ENCODE assay signal across 8 cellular contexts in the genomic region with DNA sequence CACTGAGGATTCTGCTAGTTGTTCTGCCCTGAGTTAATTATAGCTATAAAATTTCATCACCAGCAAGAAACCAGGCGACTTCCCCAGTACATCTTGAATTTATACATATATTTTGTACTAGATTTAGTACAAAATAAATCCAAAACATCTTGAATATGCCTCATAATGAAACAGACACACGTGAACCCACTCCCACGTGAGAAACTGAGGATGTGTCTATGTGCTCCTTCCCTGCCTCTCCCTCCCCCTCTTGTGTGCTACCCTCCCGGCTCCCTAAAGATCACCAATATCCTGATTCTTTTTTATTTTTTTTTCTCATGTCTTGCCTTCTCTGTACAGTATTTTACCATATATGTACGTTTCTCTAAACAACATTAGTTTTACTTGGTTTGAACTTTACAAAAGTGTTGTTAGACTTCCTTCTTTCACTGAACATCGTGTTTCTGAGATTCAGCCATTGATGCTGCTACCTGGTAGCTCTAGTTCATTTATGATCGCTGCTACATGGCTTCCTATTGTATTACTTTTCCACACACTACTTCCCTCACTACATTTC. TPM values are rescaled to one million over a fixed set of nuclear protein-coding genes. Genes with fewer than 3 reads are reported as not detected.
DNase-seq lines count a peak whose midpoint lies in the region; ATAC-seq and TF ChIP-seq lines count a peak whose summit lies in the region.

No MANE protein-coding gene starts in this region.

- no peak for ATAC-seq in HG03571 (IDR thresholded peaks at IDR 0.05; ENCODE audit: unreplicated experiment)

- H2AFZ ChIP-seq in OCI-LY1 (ENCODE audit: low read length) (peak overlapping the region; percentile 85), neuron (ENCODE audit: low read depth, low read length) (peak overlapping the region; percentile 96)

- H3K27me3 ChIP-seq in OCI-LY1 (ENCODE audit: insufficient read depth, low read length) (no peaks in the 10 kb centered on the region), colonic mucosa (no peaks in the 10 kb centered on the region), neuron (ENCODE audit: insufficient read depth, low read length) (no peaks in the 10 kb centered on the region)

- H3K27ac ChIP-seq in OCI-LY1 (ENCODE audit: low read depth, low read length, poor library complexity, severe bottlenecking) (peak overlapping the region; percentile 70), colonic mucosa (peak overlapping the region; percentile 82)

- H3K9ac ChIP-seq in OCI-LY1 (ENCODE audit: low read length) = peak overlapping the region; percentile 65
- H3K9ac ChIP-seq in colonic mucosa (ENCODE audit: low read depth in 2 of 2, low read length in 2 of 2) = peak overlapping the region; percentile 30 to 65

- peaks cover 6% of the 10 kb centered on the region; the same call in 1 of the 2 replicates for H3K79me2 ChIP-seq in OCI-LY1 (ENCODE audit: insufficient read depth, low read length)

- H3K4me2 ChIP-seq in OCI-LY1 (ENCODE audit: low read length) = peak overlapping the region; percentile 89

- no peaks in the 10 kb centered on the region for H3K9me3 ChIP-seq in OCI-LY1 (ENCODE audit: low read length)
- H3K9me3 ChIP-seq in colonic mucosa = no peaks in the 10 kb centered on the region
- H3K9me3 ChIP-seq in neuron (ENCODE audit: low read length) = no peaks in the 10 kb centered on the region

- peak overlapping the region; percentile 77 for H3K4me3 ChIP-seq in OCI-LY1 (ENCODE audit: low read depth, low read length, poor library complexity, severe bottlenecking)
- H3K4me3 ChIP-seq in colonic mucosa = peak overlapping the region; percentile 37
- H3K4me3 ChIP-seq in neuron (ENCODE audit: low read length) = peak overlapping the region; percentile 73

- in situ Hi-C loops in G401 (cut with HindIII; ENCODE audit: low sequenced_read_pairs) = no loop called here

- TF ChIP-seq CTCF in OCI-LY1 (IDR thresholded peaks at IDR 0.05; ENCODE audit: low read length) = no peak
- no peak for TF ChIP-seq CTCF in colonic mucosa (IDR thresholded peaks at IDR 0.05)

- H3K4me1 ChIP-seq in OCI-LY1 (ENCODE audit: insufficient read depth, low read length, severe bottlenecking) (peaks cover 54% of the 10 kb centered on the region), colonic mucosa (peaks cover 23% of the 10 kb centered on the region), neuron (ENCODE audit: insufficient read depth, low read length) (peaks cover 21% of the 10 kb centered on the region)

- H3K9me2 ChIP-seq in OCI-LY1 (ENCODE audit: low read depth, low read length) = no peaks in the 10 kb centered on the region

- H3K36me3 ChIP-seq in OCI-LY1 (ENCODE audit: insufficient read depth, low read length) (no peaks in the 10 kb centered on the region), colonic mucosa (no peaks in the 10 kb centered on the region), neuron (ENCODE audit: insufficient read depth, low read length) (peaks cover 3% of the 10 kb centered on the region)

- no peaks in the 10 kb centered on the region for H3F3A ChIP-seq in OCI-LY1 (ENCODE audit: insufficient read depth, low read length)

- peak; percentile 32 for DNase-seq in DMS53 (lab: John Stamatoyannopoulos, UW)
- no peak for DNase-seq in DMS53 treated with DMSO at 0.1 percent for 48 hours (lab: John Stamatoyannopoulos, UW; ENCODE audit: unreplicated experiment)
- no peak for DNase-seq in colonic mucosa
- no peak for DNase-seq in G401 (ENCODE audit: low spot score)
- no peak for DNase-seq in OCI-M2 (lab: John Stamatoyannopoulos, UW; ENCODE audit: unreplicated experiment)

- intact Hi-C loops in colonic mucosa (cut with DNase I) = no loop called here

- H4K20me1 ChIP-seq in OCI-LY1 (ENCODE audit: insufficient read depth, low read length) = no peaks in the 10 kb centered on the region

RNA-seq across cellular contexts. Expression of gene LCMT1, which starts 1.1 kb away (rescaled TPM):
- total RNA-seq in colonic mucosa = 10 to 100 TPM; 46.9 to 47.6 TPM
- total RNA-seq in G401 (2014; rRNA removed; shearing (Covaris generic)) = 87.4 and 108 TPM in 2 replicates
